ENCODE assay signal across 35 cellular contexts in genomic region chr6:131795366-131795765, GRCh38.
"Had no signal": no experiment of that assay in that cellular context is flagged by ENCODE, and none has a peak within 500 bp of the region (broad histone marks: within the 10 kb centered on the region; RNA-seq: fewer than 3 reads in every experiment).

No MANE protein-coding gene starts in this region.

- DNase-seq: activated CD4-positive, alpha-beta memory T cell treated with anti-CD3 and anti-CD28 coated beads, Interleukin-2, amount 10 ng/mL, durations not matched to agents 7 days and 5 days; activated CD4-positive, alpha-beta T cell treated with anti-CD3 and anti-CD28 coated beads for 1 hour; activated CD4-positive, alpha-beta T cell treated with anti-CD3 and anti-CD28 coated beads for 36 hours; activated CD4-positive, alpha-beta T cell treated with anti-CD3 and anti-CD28 coated beads for 48 hours; activated CD4-positive, alpha-beta T cell treated with anti-CD3 and anti-CD28 coated beads, Interleukin-2, amount 10 ng/mL, durations not matched to agents 7 days and 5 days; activated CD4-positive, alpha-beta T cell treated with anti-CD3 and anti-CD28 coated beads, Interleukin-2, amount 50 U/mL, for 48 hours; activated CD4-positive, CD25-positive, alpha-beta regulatory T cell; activated CD8-positive, alpha-beta memory T cell treated with anti-CD3 and anti-CD28 coated beads for 24 hours; activated CD8-positive, alpha-beta memory T cell treated with anti-CD3 and anti-CD28 coated beads, Interleukin-2, amount 10 ng/mL, durations not matched to agents 7 days and 5 days; activated CD8-positive, alpha-beta memory T cell treated with anti-CD3 and anti-CD28 coated beads, Interleukin-2, amount 50 U/mL, for 48 hours; activated CD8-positive, alpha-beta T cell treated with anti-CD3 and anti-CD28 coated beads, Interleukin-2, amount 10 ng/mL, durations not matched to agents 7 days and 5 days; activated effector memory CD4-positive, alpha-beta T cell treated with Interleukin-2 at 50 U/mL for 16 hours; activated gamma-delta T cell; activated naive CD4-positive, alpha-beta T cell; activated naive CD4-positive, alpha-beta T cell treated with anti-CD3 and anti-CD28 coated beads for 36 hours; activated naive CD4-positive, alpha-beta T cell treated with anti-CD3 and anti-CD28 coated beads, Interleukin-2, amount 50 U/mL, for 16 hours; activated naive CD8-positive, alpha-beta T cell treated with anti-CD3 and anti-CD28 coated beads, Interleukin-2, amount 10 ng/mL, durations not matched to agents 7 days and 5 days; activated T-cell treated with anti-CD3 and anti-CD28 coated beads, Interleukin-2, amount 50 U/mL, for 24 hours; activated T-cell treated with anti-CD3 and anti-CD28 coated beads, Interleukin-2, amount 50 U/mL, for 48 hours; adrenal gland; amniotic stem cell; aorta; body of pancreas; brain microvascular endothelial cell; central memory CD4-positive, alpha-beta T cell; T-helper 1 cell; T-helper 2 cell; T-helper 9 cell had no signal

- H3K36me3 ChIP-seq: adrenal gland, brain microvascular endothelial cell, breast epithelium had no signal

- H3K4me3 Mint-ChIP-seq: activated CD4-positive, alpha-beta memory T cell treated with anti-CD3 and anti-CD28 coated beads, Interleukin-2, amount 10 ng/mL, durations not matched to agents 7 days and 5 days; activated CD4-positive, alpha-beta T cell treated with anti-CD3 and anti-CD28 coated beads for 36 hours; activated CD4-positive, alpha-beta T cell treated with anti-CD3 and anti-CD28 coated beads, Interleukin-2, amount 10 ng/mL, durations not matched to agents 7 days and 5 days; activated CD8-positive, alpha-beta memory T cell treated with anti-CD3 and anti-CD28 coated beads, Interleukin-2, amount 10 ng/mL, durations not matched to agents 7 days and 5 days; activated CD8-positive, alpha-beta T cell treated with anti-CD3 and anti-CD28 coated beads, Interleukin-2, amount 10 ng/mL, durations not matched to agents 7 days and 5 days; activated naive CD4-positive, alpha-beta T cell treated with anti-CD3 and anti-CD28 coated beads for 36 hours; activated naive CD8-positive, alpha-beta T cell treated with anti-CD3 and anti-CD28 coated beads, Interleukin-2, amount 10 ng/mL, durations not matched to agents 7 days and 5 days; activated T-cell treated with anti-CD3 and anti-CD28 coated beads, Interleukin-2, amount 50 U/mL, for 24 hours; T-helper 1 cell treated with Interleukin-12 subunit alpha and Interleukin-12 subunit beta and Interleukin-4 antibody, amounts not matched to agents 30 μg/mL and 1 μg/mL, for 36 hours; T-helper 2 cell treated with Interferon-gamma antibody and Interleukin-4, amounts not matched to agents 5 μg/mL and 100 μg/mL, for 36 hours had no signal

- ATAC-seq: activated CD4-positive, alpha-beta T cell treated with anti-CD3 and anti-CD28 coated beads for 36 hours; activated CD4-positive, CD25-positive, alpha-beta regulatory T cell treated with anti-CD3 and anti-CD28 coated beads, Interleukin-2, amount 50 U/mL, for 24 hours; activated CD8-positive, alpha-beta memory T cell treated with anti-CD3 and anti-CD28 coated beads, Interleukin-2, amount 10 ng/mL, durations not matched to agents 7 days and 5 days; activated CD8-positive, alpha-beta T cell treated with anti-CD3 and anti-CD28 coated beads, Interleukin-2, amount 10 ng/mL, durations not matched to agents 7 days and 5 days; activated naive CD4-positive, alpha-beta T cell treated with anti-CD3 and anti-CD28 coated beads, Interleukin-2, amount 50 U/mL, for 72 hours; body of pancreas had no signal

- H3K4me3 ChIP-seq: adrenal gland, body of pancreas, breast epithelium had no signal

- H3K9me3 Mint-ChIP-seq: activated CD4-positive, alpha-beta memory T cell treated with anti-CD3 and anti-CD28 coated beads, Interleukin-2, amount 10 ng/mL, durations not matched to agents 7 days and 5 days; activated CD4-positive, alpha-beta T cell treated with anti-CD3 and anti-CD28 coated beads, Interleukin-2, amount 10 ng/mL, durations not matched to agents 7 days and 5 days; activated naive CD4-positive, alpha-beta T cell treated with anti-CD3 and anti-CD28 coated beads, Interleukin-2, amount 50 U/mL, for 72 hours; activated naive CD8-positive, alpha-beta T cell treated with anti-CD3 and anti-CD28 coated beads, Interleukin-2, amount 10 ng/mL, durations not matched to agents 7 days and 5 days; T-helper 1 cell treated with Interleukin-12 subunit alpha and Interleukin-12 subunit beta and Interleukin-4 antibody, amounts not matched to agents 30 μg/mL and 1 μg/mL, for 36 hours had no signal

- H3K9me3 ChIP-seq: adrenal gland, body of pancreas, breast epithelium had no signal

- H3K4me1 Mint-ChIP-seq: activated CD4-positive, alpha-beta T cell treated with anti-CD3 and anti-CD28 coated beads for 36 hours; activated CD4-positive, alpha-beta T cell treated with anti-CD3 and anti-CD28 coated beads, Interleukin-2, amount 10 ng/mL, durations not matched to agents 7 days and 5 days; activated naive CD8-positive, alpha-beta T cell treated with anti-CD3 and anti-CD28 coated beads, Interleukin-2, amount 10 ng/mL, durations not matched to agents 7 days and 5 days had no signal

- H3K27ac ChIP-seq: adrenal gland, body of pancreas, brain microvascular endothelial cell, breast epithelium, VCaP had no signal

- H3K27ac Mint-ChIP-seq: activated CD4-positive, alpha-beta memory T cell treated with anti-CD3 and anti-CD28 coated beads, Interleukin-2, amount 10 ng/mL, durations not matched to agents 7 days and 5 days; activated CD4-positive, alpha-beta T cell treated with anti-CD3 and anti-CD28 coated beads for 36 hours; activated CD4-positive, alpha-beta T cell treated with anti-CD3 and anti-CD28 coated beads, Interleukin-2, amount 10 ng/mL, durations not matched to agents 7 days and 5 days; activated CD8-positive, alpha-beta memory T cell treated with anti-CD3 and anti-CD28 coated beads, Interleukin-2, amount 10 ng/mL, durations not matched to agents 7 days and 5 days; activated CD8-positive, alpha-beta T cell treated with anti-CD3 and anti-CD28 coated beads, Interleukin-2, amount 10 ng/mL, durations not matched to agents 7 days and 5 days; activated naive CD4-positive, alpha-beta T cell treated with anti-CD3 and anti-CD28 coated beads for 36 hours; activated naive CD4-positive, alpha-beta T cell treated with anti-CD3 and anti-CD28 coated beads, Interleukin-2, amount 50 U/mL, for 72 hours; activated naive CD8-positive, alpha-beta T cell treated with anti-CD3 and anti-CD28 coated beads, Interleukin-2, amount 10 ng/mL, durations not matched to agents 7 days and 5 days; activated T-cell treated with anti-CD3 and anti-CD28 coated beads, Interleukin-2, amount 50 U/mL, for 24 hours; activated T-helper 2 cell treated with anti-CD3 and anti-CD28 coated beads, Interferon-gamma antibody, Interleukin-2, Interleukin-4, amounts not matched to agents 10 μg/mL and 5 μg/mL and 100 μg/mL, durations not matched to agents 14 hours and 24 hours and 36 hours; T-helper 1 cell treated with Interleukin-12 subunit alpha and Interleukin-12 subunit beta and Interleukin-4 antibody, amounts not matched to agents 30 μg/mL and 1 μg/mL, for 36 hours; T-helper 2 cell treated with Interferon-gamma antibody and Interleukin-4, amounts not matched to agents 5 μg/mL and 100 μg/mL, for 36 hours had no signal

- H3K4me1 ChIP-seq: adrenal gland, body of pancreas, breast epithelium had no signal

- H3K27me3 ChIP-seq: adrenal gland, body of pancreas, brain microvascular endothelial cell, breast epithelium had no signal

- H3K36me3 Mint-ChIP-seq: activated naive CD4-positive, alpha-beta T cell treated with anti-CD3 and anti-CD28 coated beads, Interleukin-2, amount 50 U/mL, for 72 hours had no signal
